ENCODE assay signal across 1 cellular context in genomic region chr20:324177-325042, GRCh38.
TF ChIP-seq lines count a peak whose summit lies in the region.

No MANE protein-coding gene starts in this region.

TF ChIP-seq in GM12878, 131 proteins besides CTCF, POLR2A, EP300 and RAD21 (continues in another document):
- TF ChIP-seq, protein P1, sequence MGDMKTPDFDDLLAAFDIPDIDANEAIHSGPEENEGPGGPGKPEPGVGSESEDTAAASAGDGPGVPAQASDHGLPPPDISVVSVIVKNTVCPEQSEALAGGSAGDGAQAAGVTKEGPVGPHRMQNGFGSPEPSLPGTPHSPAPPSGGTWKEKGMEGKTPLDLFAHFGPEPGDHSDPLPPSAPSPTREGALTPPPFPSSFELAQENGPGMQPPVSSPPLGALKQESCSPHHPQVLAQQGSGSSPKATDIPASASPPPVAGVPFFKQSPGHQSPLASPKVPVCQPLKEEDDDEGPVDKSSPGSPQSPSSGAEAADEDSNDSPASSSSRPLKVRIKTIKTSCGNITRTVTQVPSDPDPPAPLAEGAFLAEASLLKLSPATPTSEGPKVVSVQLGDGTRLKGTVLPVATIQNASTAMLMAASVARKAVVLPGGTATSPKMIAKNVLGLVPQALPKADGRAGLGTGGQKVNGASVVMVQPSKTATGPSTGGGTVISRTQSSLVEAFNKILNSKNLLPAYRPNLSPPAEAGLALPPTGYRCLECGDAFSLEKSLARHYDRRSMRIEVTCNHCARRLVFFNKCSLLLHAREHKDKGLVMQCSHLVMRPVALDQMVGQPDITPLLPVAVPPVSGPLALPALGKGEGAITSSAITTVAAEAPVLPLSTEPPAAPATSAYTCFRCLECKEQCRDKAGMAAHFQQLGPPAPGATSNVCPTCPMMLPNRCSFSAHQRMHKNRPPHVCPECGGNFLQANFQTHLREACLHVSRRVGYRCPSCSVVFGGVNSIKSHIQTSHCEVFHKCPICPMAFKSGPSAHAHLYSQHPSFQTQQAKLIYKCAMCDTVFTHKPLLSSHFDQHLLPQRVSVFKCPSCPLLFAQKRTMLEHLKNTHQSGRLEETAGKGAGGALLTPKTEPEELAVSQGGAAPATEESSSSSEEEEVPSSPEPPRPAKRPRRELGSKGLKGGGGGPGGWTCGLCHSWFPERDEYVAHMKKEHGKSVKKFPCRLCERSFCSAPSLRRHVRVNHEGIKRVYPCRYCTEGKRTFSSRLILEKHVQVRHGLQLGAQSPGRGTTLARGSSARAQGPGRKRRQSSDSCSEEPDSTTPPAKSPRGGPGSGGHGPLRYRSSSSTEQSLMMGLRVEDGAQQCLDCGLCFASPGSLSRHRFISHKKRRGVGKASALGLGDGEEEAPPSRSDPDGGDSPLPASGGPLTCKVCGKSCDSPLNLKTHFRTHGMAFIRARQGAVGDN (IDR thresholded peaks at IDR 0.05), result peak; percentile 84
- TF ChIP-seq BHLHE40 (IDR thresholded peaks at IDR 0.05; ENCODE audit: borderline replicate concordance in 1 of 2, low read depth in 2 of 2, low read length in 1 of 2), result peak; percentile 98 to 100
- peak; percentile 64 for TF ChIP-seq DPF2 (IDR thresholded peaks at IDR 0.05)
- TF ChIP-seq PML (IDR thresholded peaks at IDR 0.05; ENCODE audit: low read length), result no peak; the same call in 1 of the 2 replicates
- TF ChIP-seq CHD2 (IDR thresholded peaks at IDR 0.05; ENCODE audit: borderline replicate concordance, low read depth, low read length), result 0 out of 2 replicates have a peak, but pooled peaks have one; percentile 19
- TF ChIP-seq LARP7 (IDR thresholded peaks at IDR 0.05), result peak; percentile 73; the same call in 1 of the 2 replicates
- TF ChIP-seq, protein P2, sequence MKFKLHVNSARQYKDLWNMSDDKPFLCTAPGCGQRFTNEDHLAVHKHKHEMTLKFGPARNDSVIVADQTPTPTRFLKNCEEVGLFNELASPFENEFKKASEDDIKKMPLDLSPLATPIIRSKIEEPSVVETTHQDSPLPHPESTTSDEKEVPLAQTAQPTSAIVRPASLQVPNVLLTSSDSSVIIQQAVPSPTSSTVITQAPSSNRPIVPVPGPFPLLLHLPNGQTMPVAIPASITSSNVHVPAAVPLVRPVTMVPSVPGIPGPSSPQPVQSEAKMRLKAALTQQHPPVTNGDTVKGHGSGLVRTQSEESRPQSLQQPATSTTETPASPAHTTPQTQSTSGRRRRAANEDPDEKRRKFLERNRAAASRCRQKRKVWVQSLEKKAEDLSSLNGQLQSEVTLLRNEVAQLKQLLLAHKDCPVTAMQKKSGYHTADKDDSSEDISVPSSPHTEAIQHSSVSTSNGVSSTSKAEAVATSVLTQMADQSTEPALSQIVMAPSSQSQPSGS (IDR thresholded peaks at IDR 0.05; ENCODE audit: low read length), result no peak
- no peak for TF ChIP-seq ZNF24 (IDR thresholded peaks at IDR 0.05)
- peak; percentile 27 for TF ChIP-seq BCL3 (IDR thresholded peaks at IDR 0.05; ENCODE audit: borderline replicate concordance, insufficient read depth, low read depth, low read length, poor library complexity, severe bottlenecking)
- peak; percentile 22; the same call in 1 of the 2 replicates for TF ChIP-seq EED (IDR thresholded peaks at IDR 0.05; ENCODE audit: low read depth)
- TF ChIP-seq KLF5 (IDR thresholded peaks at IDR 0.05; ENCODE audit: partially characterized antibody), result peak; percentile 42
- TF ChIP-seq ESRRA (IDR thresholded peaks at IDR 0.05; ENCODE audit: low read length), result peak; percentile 81; the same call in 1 of the 2 replicates
- TF ChIP-seq RUNX3 (IDR thresholded peaks at IDR 0.05; ENCODE audit: low read length), result peak; percentile 10
- TF ChIP-seq MAX (IDR thresholded peaks at IDR 0.05; ENCODE audit: low read depth, low read length), result peak; percentile 95
- no peak for TF ChIP-seq CEBPZ (IDR thresholded peaks at IDR 0.05; ENCODE audit: low read depth, low read length)
- 0 out of 2 replicates have a peak, but pooled peaks have one; percentile 45 for TF ChIP-seq POLR2AphosphoS5 (IDR thresholded peaks at IDR 0.05; ENCODE audit: low read length)
- no peak for TF ChIP-seq SMAD5 (IDR thresholded peaks at IDR 0.05; ENCODE audit: low read depth)
- no peak for TF ChIP-seq HCFC1 (IDR thresholded peaks at IDR 0.05; ENCODE audit: low read length)
- TF ChIP-seq E4F1 (IDR thresholded peaks at IDR 0.05; ENCODE audit: borderline replicate concordance, partially characterized antibody), result no peak
- TF ChIP-seq RFX5 (IDR thresholded peaks at IDR 0.05; ENCODE audit: low read depth, low read length), result 0 out of 2 replicates have a peak, but pooled peaks have one; percentile 58
- peak; percentile 98 for TF ChIP-seq MXI1 (IDR thresholded peaks at IDR 0.05; ENCODE audit: low read depth, low read length)
- no peak for TF ChIP-seq FOXM1 (IDR thresholded peaks at IDR 0.05; ENCODE audit: low read depth, low read length)
- TF ChIP-seq HDGF (IDR thresholded peaks at IDR 0.05), result 0 out of 2 replicates have a peak, but pooled peaks have one; percentile 51
- TF ChIP-seq, protein P3, sequence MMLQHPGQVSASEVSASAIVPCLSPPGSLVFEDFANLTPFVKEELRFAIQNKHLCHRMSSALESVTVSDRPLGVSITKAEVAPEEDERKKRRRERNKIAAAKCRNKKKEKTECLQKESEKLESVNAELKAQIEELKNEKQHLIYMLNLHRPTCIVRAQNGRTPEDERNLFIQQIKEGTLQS (IDR thresholded peaks at IDR 0.05; ENCODE audit: borderline replicate concordance, extremely low read depth, low read depth, low read length), result no peak
- TF ChIP-seq IKZF2 (IDR thresholded peaks at IDR 0.05), result peak; percentile 61 to 70; a peak in 3 of 4 replicates
- TF ChIP-seq ZNF622 (IDR thresholded peaks at IDR 0.05), result no peak
- TF ChIP-seq GATAD2B (conservative IDR thresholded peaks at IDR 0.05; ENCODE audit: low read depth), result peak; percentile 89
- TF ChIP-seq, protein P4, sequence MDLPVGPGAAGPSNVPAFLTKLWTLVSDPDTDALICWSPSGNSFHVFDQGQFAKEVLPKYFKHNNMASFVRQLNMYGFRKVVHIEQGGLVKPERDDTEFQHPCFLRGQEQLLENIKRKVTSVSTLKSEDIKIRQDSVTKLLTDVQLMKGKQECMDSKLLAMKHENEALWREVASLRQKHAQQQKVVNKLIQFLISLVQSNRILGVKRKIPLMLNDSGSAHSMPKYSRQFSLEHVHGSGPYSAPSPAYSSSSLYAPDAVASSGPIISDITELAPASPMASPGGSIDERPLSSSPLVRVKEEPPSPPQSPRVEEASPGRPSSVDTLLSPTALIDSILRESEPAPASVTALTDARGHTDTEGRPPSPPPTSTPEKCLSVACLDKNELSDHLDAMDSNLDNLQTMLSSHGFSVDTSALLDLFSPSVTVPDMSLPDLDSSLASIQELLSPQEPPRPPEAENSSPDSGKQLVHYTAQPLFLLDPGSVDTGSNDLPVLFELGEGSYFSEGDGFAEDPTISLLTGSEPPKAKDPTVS (IDR thresholded peaks at IDR 0.05; ENCODE audit: low read depth, low read length), result no peak
- no peak for TF ChIP-seq ASH2L (IDR thresholded peaks at IDR 0.05; ENCODE audit: borderline replicate concordance, low read depth)
- TF ChIP-seq SIN3A (IDR thresholded peaks at IDR 0.05; ENCODE audit: low read depth, low read length), result peak; percentile 79; the same call in 1 of the 2 replicates
- TF ChIP-seq BACH1 (IDR thresholded peaks at IDR 0.05; ENCODE audit: borderline replicate concordance), result peak; percentile 75
- peak; percentile 38 for TF ChIP-seq MEF2B (IDR thresholded peaks at IDR 0.05; ENCODE audit: partially characterized antibody, poor library complexity, severe bottlenecking)
- TF ChIP-seq STAT3 (IDR thresholded peaks at IDR 0.05; ENCODE audit: low read depth, low read length), result no peak
- peak; percentile 25 for TF ChIP-seq SP1 (IDR thresholded peaks at IDR 0.05; ENCODE audit: low read depth, low read length)
- no peak for TF ChIP-seq ZBTB33 (IDR thresholded peaks at IDR 0.05)
- peak; percentile 37; the same call in 1 of the 2 replicates for TF ChIP-seq RAD51 (IDR thresholded peaks at IDR 0.05)
- 0 out of 2 replicates have a peak, but pooled peaks have one; percentile 18 for TF ChIP-seq PAX5 (IDR thresholded peaks at IDR 0.05; ENCODE audit: borderline replicate concordance, low read depth, low read length)
- TF ChIP-seq YY1 (IDR thresholded peaks at IDR 0.05; ENCODE audit: low read depth, low read length), result peak; percentile 3; the same call in 1 of the 2 replicates
- TF ChIP-seq TCF12 (IDR thresholded peaks at IDR 0.05; ENCODE audit: low read depth, low read length), result no peak
